ENCODE assay signal across 1 cellular context in genomic region chr22:39318507-39319283, GRCh38.
TF ChIP-seq lines count a peak whose summit lies in the region.

No MANE protein-coding gene starts in this region.

TF ChIP-seq in WTC11, 78 proteins besides CTCF, POLR2A, EP300 and RAD21 (continued from another document and continues in another):
- no peak for TF ChIP-seq CDX4 (CRISPR knock-in tag; IDR thresholded peaks at IDR 0.05; ENCODE audit: borderline replicate concordance)
- peak; percentile 88; the same call in 1 of the 2 replicates for TF ChIP-seq EMX1 (CRISPR knock-in tag; IDR thresholded peaks at IDR 0.05)
- no peak for TF ChIP-seq MXD4 (CRISPR knock-in tag; IDR thresholded peaks at IDR 0.05; ENCODE audit: borderline replicate concordance)
- TF ChIP-seq NR1H2 (CRISPR knock-in tag; IDR thresholded peaks at IDR 0.05), result no peak
- no peak for TF ChIP-seq ESRRA (CRISPR knock-in tag; IDR thresholded peaks at IDR 0.05; ENCODE audit: borderline replicate concordance)
- no peak for TF ChIP-seq RELA (CRISPR knock-in tag; IDR thresholded peaks at IDR 0.05; ENCODE audit: borderline replicate concordance)
- no peak for TF ChIP-seq TP53 (CRISPR knock-in tag; IDR thresholded peaks at IDR 0.05)
- no peak for TF ChIP-seq USF2 (CRISPR knock-in tag; IDR thresholded peaks at IDR 0.05)
- no peak for TF ChIP-seq ZNF423 (CRISPR knock-in tag; IDR thresholded peaks at IDR 0.05)
- no peak for TF ChIP-seq IRF2 (CRISPR knock-in tag; IDR thresholded peaks at IDR 0.05; ENCODE audit: borderline replicate concordance, low read depth)
- TF ChIP-seq ATF1 (CRISPR knock-in tag; IDR thresholded peaks at IDR 0.05), result no peak
- TF ChIP-seq ERG (CRISPR knock-in tag; IDR thresholded peaks at IDR 0.05), result 0 out of 2 replicates have a peak, but pooled peaks have one; percentile 36
- TF ChIP-seq PRDM15 (CRISPR knock-in tag; IDR thresholded peaks at IDR 0.05), result no peak
- no peak for TF ChIP-seq ATF3 (CRISPR knock-in tag; conservative IDR thresholded peaks at IDR 0.05)
- peak; percentile 21; the same call in 1 of the 2 replicates for TF ChIP-seq ZMAT4 (CRISPR knock-in tag; IDR thresholded peaks at IDR 0.05)
- TF ChIP-seq FOXJ3 (CRISPR knock-in tag; IDR thresholded peaks at IDR 0.05; ENCODE audit: borderline replicate concordance), result no peak
- no peak for TF ChIP-seq GABPB1 (CRISPR knock-in tag; IDR thresholded peaks at IDR 0.05)
- TF ChIP-seq PRRX2 (CRISPR knock-in tag; IDR thresholded peaks at IDR 0.05), result peak; percentile 75; the same call in 1 of the 2 replicates
- no peak for TF ChIP-seq SMAD3 (CRISPR knock-in tag; IDR thresholded peaks at IDR 0.05; ENCODE audit: borderline replicate concordance)
- no peak for TF ChIP-seq E2F4 (CRISPR knock-in tag; IDR thresholded peaks at IDR 0.05; ENCODE audit: borderline replicate concordance, low read depth)
- TF ChIP-seq ARID4B (CRISPR knock-in tag; IDR thresholded peaks at IDR 0.05; ENCODE audit: borderline replicate concordance), result no peak; the same call in 1 of the 2 replicates
- no peak for TF ChIP-seq NFYB (CRISPR knock-in tag; conservative IDR thresholded peaks at IDR 0.05; ENCODE audit: low read depth)
- peak; percentile 60; the same call in 1 of the 2 replicates for TF ChIP-seq AR (CRISPR knock-in tag; IDR thresholded peaks at IDR 0.05)
- no peak for TF ChIP-seq ZBTB43 (CRISPR knock-in tag; IDR thresholded peaks at IDR 0.05)
- no peak for TF ChIP-seq TEAD1 (CRISPR knock-in tag; IDR thresholded peaks at IDR 0.05)
- peak; percentile 6 for TF ChIP-seq RORB (CRISPR knock-in tag; IDR thresholded peaks at IDR 0.05)
- no peak for TF ChIP-seq GTF2I (CRISPR knock-in tag; conservative IDR thresholded peaks at IDR 0.05)
- no peak for TF ChIP-seq CREM (CRISPR knock-in tag; IDR thresholded peaks at IDR 0.05)
- TF ChIP-seq ZNF416 (CRISPR knock-in tag; IDR thresholded peaks at IDR 0.05), result peak; percentile 89; the same call in 1 of the 2 replicates
- no peak for TF ChIP-seq SOX15 (CRISPR knock-in tag; IDR thresholded peaks at IDR 0.05)
- no peak for TF ChIP-seq CREB1 (CRISPR knock-in tag; IDR thresholded peaks at IDR 0.05)
- TF ChIP-seq E2F1 (CRISPR knock-in tag; IDR thresholded peaks at IDR 0.05), result no peak
- TF ChIP-seq NR3C1 (CRISPR knock-in tag; conservative IDR thresholded peaks at IDR 0.05; ENCODE audit: low read depth), result no peak
- no peak for TF ChIP-seq HMGXB4 (CRISPR knock-in tag; IDR thresholded peaks at IDR 0.05)
